Comparison of ENCODE assay signal across 23 cellular contexts in the genomic region with DNA sequence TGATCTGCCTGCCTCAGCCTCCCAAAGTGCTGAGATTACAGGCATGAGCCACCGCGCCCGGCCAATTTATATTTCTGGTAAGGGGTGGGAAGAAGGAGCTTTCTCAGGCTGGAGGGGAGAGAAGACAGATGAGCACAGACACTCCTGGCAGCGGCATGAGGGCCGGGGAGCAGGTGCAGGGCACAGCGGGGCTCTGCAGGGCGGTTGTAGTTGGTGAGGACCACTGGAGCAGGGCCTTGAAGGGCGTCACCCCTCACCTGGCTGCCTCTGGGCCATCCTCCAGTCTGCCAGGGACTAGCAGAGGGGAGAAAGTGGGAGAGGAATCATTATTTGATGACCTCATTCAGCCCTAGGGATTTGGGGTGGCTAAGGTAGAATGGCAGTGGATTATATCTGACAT.
"Had no signal": no experiment of that assay in that cellular context is flagged by ENCODE, and none has a peak within 500 bp of the region (broad histone marks: within the 10 kb centered on the region; RNA-seq: fewer than 3 reads in every experiment).

No MANE protein-coding gene starts in this region.

- H3K27me3 Mint-ChIP-seq: naive thymus-derived CD4-positive, alpha-beta T cell had no signal

- H3K36me3 ChIP-seq: left ventricle myocardium inferior, lower lobe of right lung, right atrium auricular region, tibial nerve, upper lobe of right lung, vagina had no signal

- H3K27ac Mint-ChIP-seq: nephron progenitor cell; stimulated activated naive CD8-positive, alpha-beta T cell treated with anti-CD3 and anti-CD28 coated beads, Interleukin-15, amount 100 ng/mL, for 72 hours had no signal

- H3K4me1 ChIP-seq: foreskin keratinocyte had no signal

- H3K79me2 ChIP-seq: hepatocyte had no signal

- H3K4me3 Mint-ChIP-seq: nephron progenitor cell; stimulated activated naive CD8-positive, alpha-beta T cell treated with anti-CD3 and anti-CD28 coated beads, Interleukin-15, amount 100 ng/mL, for 72 hours had no signal

- H3K27ac ChIP-seq: foreskin keratinocyte, hepatocyte, left ventricle myocardium inferior, lower lobe of right lung, right atrium auricular region, testis, tibial nerve, upper lobe of right lung, vagina had no signal

- H3K4me2 ChIP-seq: hepatocyte had no signal

- H2AFZ ChIP-seq: hepatocyte had no signal

- ATAC-seq: foreskin keratinocyte; left cardiac atrium; lower lobe of right lung; naive thymus-derived CD4-positive, alpha-beta T cell; stimulated activated naive CD8-positive, alpha-beta T cell treated with anti-CD3 and anti-CD28 coated beads, Interleukin-15, amount 100 ng/mL, for 72 hours; upper lobe of right lung had no signal

- H3K9me3 ChIP-seq: left ventricle myocardium inferior, lower lobe of right lung, right atrium auricular region, testis, tibial nerve, upper lobe of right lung, vagina had no signal

- H3K27me3 ChIP-seq: foreskin keratinocyte, hepatocyte, right atrium auricular region, testis, tibial nerve, upper lobe of right lung, vagina had no signal

- DNase-seq: dermis blood vessel endothelial cell; erythroblast; foreskin keratinocyte; head of caudate nucleus; kidney; left cardiac atrium; left ventricle myocardium inferior; lower lobe of right lung; mesenchymal stem cell; midbrain; naive thymus-derived CD4-positive, alpha-beta T cell; nephron progenitor cell; small intestine; stimulated activated CD4-positive, alpha-beta T cell treated with anti-CD3 and anti-CD28 coated beads, Interleukin-2, amount 100 ng/mL, for 48 hours; stimulated activated naive CD8-positive, alpha-beta T cell treated with anti-CD3 and anti-CD28 coated beads, Interleukin-15, amount 100 ng/mL, for 72 hours; testis; upper lobe of right lung had no signal

- H3K4me3 ChIP-seq: hepatocyte, left ventricle myocardium inferior, lower lobe of right lung, right atrium auricular region, testis, tibial nerve, upper lobe of right lung, vagina had no signal

- FAIRE-seq: colon, endothelial cell of umbilical vein, kidney, small intestine had no signal
